Comparison of ENCODE assay signal across 9 cellular contexts in genomic region chr6:167288712-167289225, GRCh38. TPM values are rescaled to one million over a fixed set of nuclear protein-coding genes. Genes with fewer than 3 reads are reported as not detected.
DNase-seq lines count a peak whose midpoint lies in the region; ATAC-seq, FAIRE-seq and TF ChIP-seq lines count a peak whose summit lies in the region.
"Not testable (repeated sequence)": the region's sequence is repeated elsewhere in the genome, so short reads cannot be mapped to it uniquely, and the experiment has no call there.
"Had no signal": no experiment of that assay in that cellular context is flagged by ENCODE, and none has a peak within 500 bp of the region (broad histone marks: within the 10 kb centered on the region; RNA-seq: fewer than 3 reads in every experiment).

No MANE protein-coding gene starts in this region.

- ATAC-seq in GM19324 (IDR thresholded peaks at IDR 0.05; ENCODE audit: low FRiP score, unreplicated experiment) (peak; percentile 60), HG03103 (IDR thresholded peaks at IDR 0.05; ENCODE audit: low read depth, unreplicated experiment) (peak; percentile 69), left colon (peak; percentile 91)

- H3K9me3 Mint-ChIP-seq in CD14-positive monocyte: not testable (repeated sequence)

- WGBS in small intestine, 3 donors: 21 to 31% (median 22%) methylated on average over 10 to 14 of the region's 14 CpGs

- H3K9me3 ChIP-seq in small intestine (ENCODE audit: control insufficient read depth, low read depth): not testable (repeated sequence)

- H3K4me1 ChIP-seq in small intestine (ENCODE audit: control insufficient read depth in 2 of 2, insufficient read depth in 1 of 2, low read depth in 1 of 2, low read length in 1 of 2): not testable (repeated sequence)

- not testable (repeated sequence) for H3K4me3 ChIP-seq in choroid plexus epithelial cell (ENCODE audit: low read depth, low read length); small intestine (ENCODE audit: low read depth in 1 of 2, low read length in 2 of 2)

- TF ChIP-seq CTCF in CD14-positive monocyte (IDR thresholded peaks at IDR 0.05) (peak; percentile 77), VCaP (conservative IDR thresholded peaks at IDR 0.05) (peak; percentile 73), choroid plexus epithelial cell (conservative IDR thresholded peaks at IDR 0.05; ENCODE audit: low read depth, low read length) (peak; percentile 57)

- not testable (repeated sequence) for H3K27ac Mint-ChIP-seq in CD14-positive monocyte

- peaks cover 0 to 11% (median 2%) of the 10 kb centered on the region in 3 donors for H3K27me3 Mint-ChIP-seq in CD14-positive monocyte (ENCODE audit: low read depth in 3 of 3)

- peak; percentile 98 for FAIRE-seq in small intestine (lab: Jason Lieb, UNC)

- not testable (repeated sequence) for H3K27me3 ChIP-seq in small intestine (ENCODE audit: control insufficient read depth in 2 of 2, insufficient read depth in 2 of 2, low read length in 2 of 2)

- not testable (repeated sequence) for H3K4me1 Mint-ChIP-seq in CD14-positive monocyte

- DNase-seq in CD14-positive monocyte (ENCODE audit: low spot score); left colon: not testable (repeated sequence)
- DNase-seq in NCI-H2171 (lab: John Stamatoyannopoulos, UW) (peak; percentile 22), choroid plexus epithelial cell (ENCODE audit: low read depth) (peak; percentile 56), small intestine (peak; percentile 48)

- H3K27ac ChIP-seq in VCaP: peak overlapping the region; percentile 52; the same call in 1 of the 2 replicates
- H3K27ac ChIP-seq in small intestine (ENCODE audit: low read depth in 1 of 2, low read length in 1 of 2): not testable (repeated sequence)

- H3K36me3 Mint-ChIP-seq in CD14-positive monocyte: not testable (repeated sequence)

- not testable (repeated sequence) for H3K4me3 Mint-ChIP-seq in CD14-positive monocyte

- intact Hi-C loops in CD14-positive monocyte (cut with micrococcal nuclease): loop anchor here in 1 of 2 donors (10.0 kb wide), 1 partner anchor 514 kb away; no protein-coding TSS in a partner anchor
- intact Hi-C loops in left colon (cut with DNase I, micrococcal nuclease): not testable (repeated sequence)

- not testable (repeated sequence) for H3K36me3 ChIP-seq in small intestine (ENCODE audit: control insufficient read depth in 2 of 2, insufficient read depth in 2 of 2, low read length in 2 of 2)

RNA-seq across cellular contexts. Expression of gene UNC93A, which starts 2.3 kb away (rescaled TPM):
- polyA plus RNA-seq in CD14-positive monocyte: not detected
- under 1 TPM in 1 of 2 donors, not detected in 1; 0.39 TPM for total RNA-seq in left colon
- polyA plus RNA-seq in small intestine: 10 to 100 TPM in 1 of 3 donors, 1 to 10 TPM in 2; 2.7 to 33.8 (median 3.0) TPM
- polyA plus RNA-seq: ovary had no signal

RNA-seq across cellular contexts. Expression of gene TTLL2, which starts 36.1 kb away (rescaled TPM):
- polyA plus RNA-seq in CD14-positive monocyte (not detected), small intestine (not detected)
- total RNA-seq in left colon: not detected
- total RNA-seq: ovary had no signal
- polyA plus RNA-seq: ovary had no signal
